ENCODE assay signal across 15 cellular contexts in the genomic region with DNA sequence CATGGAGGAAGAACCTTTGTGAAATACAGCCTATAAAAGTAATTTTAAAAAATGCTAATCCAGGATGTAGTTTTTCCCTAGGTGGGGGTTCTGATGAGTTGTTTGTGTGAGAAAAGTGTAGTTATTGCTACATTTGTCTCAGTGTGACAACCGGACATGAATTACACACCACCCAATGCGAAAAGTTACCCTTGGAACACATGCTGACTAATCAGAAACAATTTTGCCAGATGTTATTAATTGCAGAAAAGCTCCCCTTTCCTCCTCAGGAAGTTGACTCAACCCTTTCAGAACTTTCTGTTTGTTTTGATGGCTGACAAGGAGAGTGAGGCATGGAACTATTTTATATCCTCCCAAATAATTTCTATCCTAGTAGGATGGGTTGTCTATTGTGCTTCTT.
A peak's percentile ranks its signal among the peaks of the same experiment; 100 is the strongest.
DNase-seq lines count a peak whose midpoint lies in the region; ATAC-seq, FAIRE-seq and TF ChIP-seq lines count a peak whose summit lies in the region.
"Had no signal": no experiment of that assay in that cellular context is flagged by ENCODE, and none has a peak within 500 bp of the region (broad histone marks: within the 10 kb centered on the region; RNA-seq: fewer than 3 reads in every experiment).

No MANE protein-coding gene starts in this region.

- TF ChIP-seq POLR2A in H54 (IDR thresholded peaks at IDR 0.05; ENCODE audit: low read depth, low read length): no peak

- ATAC-seq in SK-N-SH treated with all-trans-retinoic acid at 6 μM for 48 hours (peak; percentile 81), GM18870 (IDR thresholded peaks at IDR 0.05; ENCODE audit: unreplicated experiment) (no peak)
- ATAC-seq: stimulated activated naive CD8-positive, alpha-beta T cell treated with anti-CD3 and anti-CD28 coated beads, Interleukin-15, Interleukin-2, amounts not matched to agents 100 U/mL and 50 U/mL, for 24 hours had no signal

- peak overlapping the region; percentile 32 for H3K4me3 ChIP-seq in fibroblast of pulmonary artery (replicated peaks; ENCODE audit: low read depth, low read length)
- H3K4me3 ChIP-seq: lung, neural progenitor cell, right lobe of liver had no signal

- DNase-seq in H54 (ENCODE audit: insufficient read length, low spot score) (no peak), fibroblast of pulmonary artery (ENCODE audit: low read depth) (peak; percentile 89), stromal cell of bone marrow (ENCODE audit: low read depth) (peak; percentile 67), NCI-H2107 (lab: John Stamatoyannopoulos, UW) (no peak), hypothalamus (lab: John Stamatoyannopoulos, UW) (no peak)
- DNase-seq: activated naive CD4-positive, alpha-beta T cell treated with Interleukin-2 at 50 U/mL for 16 hours; central memory CD4-positive, alpha-beta T cell; COR-L47; NCI-H1092 treated with DMSO at 0.1 percent for 48 hours; right lobe of liver; stimulated activated naive CD8-positive, alpha-beta T cell treated with anti-CD3 and anti-CD28 coated beads, Interleukin-15, Interleukin-2, amounts not matched to agents 100 U/mL and 50 U/mL, for 24 hours had no signal

- TF ChIP-seq CTCF in fibroblast of pulmonary artery (IDR thresholded peaks at IDR 0.05; ENCODE audit: low read length, missing control alignments): no peak

- FAIRE-seq in H54 (lab: Jason Lieb, UNC): peak; percentile 88

TF ChIP-seq in SK-N-SH treated with all-trans-retinoic acid at 6 μM for 48 hours, 23 proteins besides CTCF, POLR2A, EP300 and RAD21:
- TF ChIP-seq SNAI2 (CRISPR knock-in tag; IDR thresholded peaks at IDR 0.05) (no peak), ZC3H10 (CRISPR knock-in tag; IDR thresholded peaks at IDR 0.05) (no peak), ESRRG (CRISPR knock-in tag; IDR thresholded peaks at IDR 0.05) (no peak), PPARA (CRISPR knock-in tag; IDR thresholded peaks at IDR 0.05; ENCODE audit: borderline replicate concordance) (no peak), ZFP30 (CRISPR knock-in tag; IDR thresholded peaks at IDR 0.05) (no peak), ISL1 (CRISPR knock-in tag; IDR thresholded peaks at IDR 0.05) (no peak), OSR1 (CRISPR knock-in tag; IDR thresholded peaks at IDR 0.05) (no peak), ZNF8 (CRISPR knock-in tag; IDR thresholded peaks at IDR 0.05) (no peak), RARB (CRISPR knock-in tag; IDR thresholded peaks at IDR 0.05) (no peak)
- TF ChIP-seq, protein P1, sequence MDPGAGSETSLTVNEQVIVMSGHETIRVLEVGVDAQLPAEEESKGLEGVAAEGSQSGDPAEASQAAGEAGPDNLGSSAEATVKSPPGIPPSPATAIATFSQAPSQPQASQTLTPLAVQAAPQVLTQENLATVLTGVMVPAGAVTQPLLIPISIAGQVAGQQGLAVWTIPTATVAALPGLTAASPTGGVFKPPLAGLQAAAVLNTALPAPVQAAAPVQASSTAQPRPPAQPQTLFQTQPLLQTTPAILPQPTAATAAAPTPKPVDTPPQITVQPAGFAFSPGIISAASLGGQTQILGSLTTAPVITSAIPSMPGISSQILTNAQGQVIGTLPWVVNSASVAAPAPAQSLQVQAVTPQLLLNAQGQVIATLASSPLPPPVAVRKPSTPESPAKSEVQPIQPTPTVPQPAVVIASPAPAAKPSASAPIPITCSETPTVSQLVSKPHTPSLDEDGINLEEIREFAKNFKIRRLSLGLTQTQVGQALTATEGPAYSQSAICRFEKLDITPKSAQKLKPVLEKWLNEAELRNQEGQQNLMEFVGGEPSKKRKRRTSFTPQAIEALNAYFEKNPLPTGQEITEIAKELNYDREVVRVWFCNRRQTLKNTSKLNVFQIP (CRISPR knock-in tag; IDR thresholded peaks at IDR 0.05; ENCODE audit: borderline replicate concordance, low read depth): no peak
- TF ChIP-seq, protein P2, sequence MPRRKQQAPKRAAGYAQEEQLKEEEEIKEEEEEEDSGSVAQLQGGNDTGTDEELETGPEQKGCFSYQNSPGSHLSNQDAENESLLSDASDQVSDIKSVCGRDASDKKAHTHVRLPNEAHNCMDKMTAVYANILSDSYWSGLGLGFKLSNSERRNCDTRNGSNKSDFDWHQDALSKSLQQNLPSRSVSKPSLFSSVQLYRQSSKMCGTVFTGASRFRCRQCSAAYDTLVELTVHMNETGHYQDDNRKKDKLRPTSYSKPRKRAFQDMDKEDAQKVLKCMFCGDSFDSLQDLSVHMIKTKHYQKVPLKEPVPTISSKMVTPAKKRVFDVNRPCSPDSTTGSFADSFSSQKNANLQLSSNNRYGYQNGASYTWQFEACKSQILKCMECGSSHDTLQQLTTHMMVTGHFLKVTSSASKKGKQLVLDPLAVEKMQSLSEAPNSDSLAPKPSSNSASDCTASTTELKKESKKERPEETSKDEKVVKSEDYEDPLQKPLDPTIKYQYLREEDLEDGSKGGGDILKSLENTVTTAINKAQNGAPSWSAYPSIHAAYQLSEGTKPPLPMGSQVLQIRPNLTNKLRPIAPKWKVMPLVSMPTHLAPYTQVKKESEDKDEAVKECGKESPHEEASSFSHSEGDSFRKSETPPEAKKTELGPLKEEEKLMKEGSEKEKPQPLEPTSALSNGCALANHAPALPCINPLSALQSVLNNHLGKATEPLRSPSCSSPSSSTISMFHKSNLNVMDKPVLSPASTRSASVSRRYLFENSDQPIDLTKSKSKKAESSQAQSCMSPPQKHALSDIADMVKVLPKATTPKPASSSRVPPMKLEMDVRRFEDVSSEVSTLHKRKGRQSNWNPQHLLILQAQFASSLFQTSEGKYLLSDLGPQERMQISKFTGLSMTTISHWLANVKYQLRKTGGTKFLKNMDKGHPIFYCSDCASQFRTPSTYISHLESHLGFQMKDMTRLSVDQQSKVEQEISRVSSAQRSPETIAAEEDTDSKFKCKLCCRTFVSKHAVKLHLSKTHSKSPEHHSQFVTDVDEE (CRISPR knock-in tag; IDR thresholded peaks at IDR 0.05): no peak
TF ChIP-seq in SK-N-SH treated with all-trans-retinoic acid at 6 μM for 48 hours: peak in this region for 0.

Comparison
In these comparisons a context has a peak if more than half of its experiments do, and no peak if none do; other contexts are left out.
1. DNase-seq: peak in fibroblast of pulmonary artery (single experiment) and stromal cell of bone marrow (single experiment); none in H54 (single experiment), NCI-H2107 (single experiment) and hypothalamus (0 of 51).